14 cellular contexts compared by ENCODE assay signal in the genomic region with DNA sequence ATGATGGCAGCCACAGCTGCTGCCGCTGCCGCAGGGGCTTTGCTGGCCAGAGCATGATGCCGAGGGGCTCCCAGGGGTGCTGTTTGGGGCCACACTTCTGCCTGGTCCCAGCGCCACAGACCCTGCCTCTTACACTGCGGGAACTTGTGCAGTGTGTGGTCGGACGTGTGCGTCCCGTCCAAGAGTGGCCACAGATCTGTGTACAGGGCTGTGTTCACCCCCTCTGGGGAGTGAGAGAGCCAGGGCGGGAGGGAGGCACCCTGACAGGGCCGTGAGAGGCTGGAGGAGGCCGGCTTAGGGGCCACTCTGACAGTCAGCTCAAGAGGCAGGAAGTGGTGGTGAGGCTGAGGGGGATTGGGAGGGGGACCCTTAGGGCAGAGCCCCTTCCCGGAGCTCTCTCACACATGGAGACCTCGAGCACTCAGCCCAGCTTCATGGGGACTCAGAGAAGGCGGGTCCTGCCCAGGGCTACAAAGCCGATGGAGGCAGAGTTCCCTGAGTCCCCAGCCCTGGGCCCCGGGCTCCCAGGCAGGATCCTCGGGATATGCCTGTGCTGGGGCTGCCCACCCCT. TPM values are rescaled to one million over a fixed set of nuclear protein-coding genes. Genes with fewer than 3 reads are reported as not detected.
DNase-seq lines count a peak whose midpoint lies in the region; ATAC-seq and FAIRE-seq lines count a peak whose summit lies in the region.
"Had no signal": no experiment of that assay in that cellular context is flagged by ENCODE, and none has a peak within 500 bp of the region (broad histone marks: within the 10 kb centered on the region; RNA-seq: fewer than 3 reads in every experiment).

No MANE protein-coding gene starts in this region.

- H3K4me1 Mint-ChIP-seq in activated T-cell treated with anti-CD3 and anti-CD28 coated beads, Interleukin-2, amount 50 U/mL, for 24 hours (ENCODE audit: low read depth): peaks cover 45% of the 10 kb centered on the region
- peaks cover 60% of the 10 kb centered on the region for H3K4me1 Mint-ChIP-seq in stimulated activated naive CD8-positive, alpha-beta T cell treated with anti-CD3 and anti-CD28 coated beads, Interleukin-15, amount 100 ng/mL, for 72 hours

- peaks cover 77% of the 10 kb centered on the region for H3K36me3 Mint-ChIP-seq in activated T-cell treated with anti-CD3 and anti-CD28 coated beads, Interleukin-2, amount 50 U/mL, for 24 hours (ENCODE audit: low read depth)

- H3K9me3 Mint-ChIP-seq in activated T-cell treated with anti-CD3 and anti-CD28 coated beads, Interleukin-2, amount 50 U/mL, for 24 hours: peaks cover 8% of the 10 kb centered on the region
- peaks cover 5 to 9% of the 10 kb centered on the region in 2 donors for H3K9me3 Mint-ChIP-seq in stimulated activated naive CD8-positive, alpha-beta T cell treated with anti-CD3 and anti-CD28 coated beads, Interleukin-15, amount 100 ng/mL, for 72 hours

- DNase-seq in activated CD8-positive, alpha-beta memory T cell treated with anti-CD3 and anti-CD28 coated beads for 24 hours: peak; percentile 67
- DNase-seq in activated CD8-positive, alpha-beta memory T cell treated with anti-CD3 and anti-CD28 coated beads, Interleukin-2, amount 50 U/mL, for 4 hours: no peak
- DNase-seq in activated T-cell treated with anti-CD3 and anti-CD28 coated beads, Interleukin-2, amount 50 U/mL, for 24 hours: peak; percentile 51
- DNase-seq in left lobe of liver (ENCODE audit: low spot score) (peak; percentile 36), NCI-H1694 (lab: John Stamatoyannopoulos, UW) (no peak), GM19239 (ENCODE audit: insufficient read length, low spot score) (no peak)
- DNase-seq in stimulated activated naive CD8-positive, alpha-beta T cell treated with anti-CD3 and anti-CD28 coated beads, Interleukin-15, amount 100 ng/mL, for 72 hours: no peak
- no peak for DNase-seq in effector CD4-positive, alpha-beta T cell
- DNase-seq: central memory CD4-positive, alpha-beta T cell; DMS79; NCI-H146 had no signal

- FAIRE-seq in GM19239 (lab: Jason Lieb, UNC): no peak
- FAIRE-seq: GM12878, urothelium cell line had no signal

- H3K27ac Mint-ChIP-seq in activated T-cell treated with anti-CD3 and anti-CD28 coated beads, Interleukin-2, amount 50 U/mL, for 24 hours: peak overlapping the region; percentile 95
- H3K27ac Mint-ChIP-seq in stimulated activated naive CD8-positive, alpha-beta T cell treated with anti-CD3 and anti-CD28 coated beads, Interleukin-15, amount 100 ng/mL, for 72 hours: peak overlapping the region; percentile 96 to 98

- H3K4me3 Mint-ChIP-seq in activated T-cell treated with anti-CD3 and anti-CD28 coated beads, Interleukin-2, amount 50 U/mL, for 24 hours: peak overlapping the region; percentile 57
- peak overlapping the region; percentile 26 to 48 for H3K4me3 Mint-ChIP-seq in stimulated activated naive CD8-positive, alpha-beta T cell treated with anti-CD3 and anti-CD28 coated beads, Interleukin-15, amount 100 ng/mL, for 72 hours
- H3K4me3 Mint-ChIP-seq: IgD-negative memory B cell had no signal

- ATAC-seq in left lobe of liver: no peak
- peak; percentile 70 for ATAC-seq in stimulated activated naive CD8-positive, alpha-beta T cell treated with anti-CD3 and anti-CD28 coated beads, Interleukin-15, amount 100 ng/mL, for 72 hours
- ATAC-seq: GM12878 had no signal

- H3K27me3 Mint-ChIP-seq in activated T-cell treated with anti-CD3 and anti-CD28 coated beads, Interleukin-2, amount 50 U/mL, for 24 hours: no peaks in the 10 kb centered on the region
- no peaks in the 10 kb centered on the region for H3K27me3 Mint-ChIP-seq in stimulated activated naive CD8-positive, alpha-beta T cell treated with anti-CD3 and anti-CD28 coated beads, Interleukin-15, amount 100 ng/mL, for 72 hours
- H3K27me3 Mint-ChIP-seq: IgD-negative memory B cell had no signal

RNA-seq across cellular contexts. Expression of a gene that starts 13.1 kb away (rescaled TPM):
- total RNA-seq in left lobe of liver: 8.5 TPM

RNA-seq across cellular contexts. Expression of a gene that starts 24.4 kb away (rescaled TPM):
- total RNA-seq in left lobe of liver: 49.7 TPM

RNA-seq across cellular contexts. Expression of a gene that starts 51.1 kb away (rescaled TPM):
- 53.3 TPM for total RNA-seq in left lobe of liver

Comparison
In these comparisons a context has a peak if more than half of its experiments do, and no peak if none do; other contexts are left out.
1. DNase-seq: peak in activated CD8-positive, alpha-beta memory T cell treated with anti-CD3 and anti-CD28 coated beads for 24 hours (single experiment), activated T-cell treated with anti-CD3 and anti-CD28 coated beads, Interleukin-2, amount 50 U/mL, for 24 hours (single experiment) and left lobe of liver (single experiment); none in activated CD8-positive, alpha-beta memory T cell treated with anti-CD3 and anti-CD28 coated beads, Interleukin-2, amount 50 U/mL, for 4 hours (single experiment), stimulated activated naive CD8-positive, alpha-beta T cell treated with anti-CD3 and anti-CD28 coated beads, Interleukin-15, amount 100 ng/mL, for 72 hours (0 of 2), effector CD4-positive, alpha-beta T cell (single experiment), NCI-H1694 (single experiment) and GM19239 (single experiment).